Comparison of ENCODE assay signal across 14 cellular contexts in the genomic region with DNA sequence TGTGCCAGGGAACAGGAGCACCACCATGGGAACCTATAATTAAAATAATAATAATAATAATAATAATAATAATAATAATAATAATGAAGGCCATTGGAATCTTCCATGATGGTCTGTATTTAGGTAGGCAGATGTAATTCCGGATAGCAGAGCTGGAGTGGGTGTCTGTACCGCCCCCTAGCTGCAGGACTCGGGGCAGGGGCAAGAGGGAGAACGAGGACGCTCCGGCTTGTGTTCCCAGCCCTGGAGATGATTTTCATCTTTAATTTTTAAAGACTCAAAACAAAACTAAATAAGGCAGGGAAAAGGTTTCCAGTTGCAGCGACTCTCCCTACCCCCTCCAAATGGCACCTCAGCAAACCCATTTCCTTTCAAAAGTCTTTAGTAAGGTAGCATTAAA.
A peak's percentile ranks its signal among the peaks of the same experiment; 100 is the strongest.
DNase-seq lines count a peak whose midpoint lies in the region; ATAC-seq and TF ChIP-seq lines count a peak whose summit lies in the region.
"Had no signal": no experiment of that assay in that cellular context is flagged by ENCODE, and none has a peak within 500 bp of the region (broad histone marks: within the 10 kb centered on the region; RNA-seq: fewer than 3 reads in every experiment).

No MANE protein-coding gene starts in this region.

- H4K20me1 ChIP-seq in osteoblast (ENCODE audit: insufficient read depth, low read length), result no peaks in the 10 kb centered on the region

- H3K27ac ChIP-seq in osteoblast (ENCODE audit: low read depth, low read length), result no peak overlapping the region

- intact Hi-C loops in activated CD4-positive, alpha-beta T cell treated with anti-CD3 and anti-CD28 coated beads for 36 hours (cut with DNase I, micrococcal nuclease), result no loop called here

- no peak overlapping the region for H3K4me2 ChIP-seq in osteoblast (ENCODE audit: insufficient read depth, low read length)

- H3K9me3 Mint-ChIP-seq in activated CD4-positive, alpha-beta T cell treated with anti-CD3 and anti-CD28 coated beads for 36 hours (ENCODE audit: low read depth), result no peaks in the 10 kb centered on the region
- H3K9me3 Mint-ChIP-seq in activated CD4-positive, alpha-beta T cell treated with anti-CD3 and anti-CD28 coated beads, Interleukin-2, amount 10 ng/mL, durations not matched to agents 7 days and 5 days, result no peaks in the 10 kb centered on the region
- H3K9me3 Mint-ChIP-seq: mesothelial cell of epicardium had no signal

- CTCF ChIA-PET in activated CD4-positive, alpha-beta T cell treated with anti-CD3 and anti-CD28 coated beads for 36 hours (lab: Charles Lee), result interaction anchor here (0.6 to 1.6 kb wide), 4 partner anchors 8 to 251 kb away, joined by 3 to 5 read pairs (median 3); no protein-coding TSS in a partner anchor
- CTCF ChIA-PET in activated CD4-positive, alpha-beta T cell treated with anti-CD3 and anti-CD28 coated beads, Interleukin-2, amount 10 ng/mL, durations not matched to agents 7 days and 5 days (lab: Charles Lee), result interaction anchor here (1.9 kb wide), 1 partner anchor 680 kb away, joined by 6 read pairs; no protein-coding TSS in a partner anchor

- H3K4me1 Mint-ChIP-seq in activated CD4-positive, alpha-beta T cell treated with anti-CD3 and anti-CD28 coated beads for 36 hours, result peaks cover 6% of the 10 kb centered on the region
- peaks cover 20% of the 10 kb centered on the region for H3K4me1 Mint-ChIP-seq in activated CD4-positive, alpha-beta T cell treated with anti-CD3 and anti-CD28 coated beads, Interleukin-2, amount 10 ng/mL, durations not matched to agents 7 days and 5 days

- POLR2A ChIA-PET in activated CD4-positive, alpha-beta T cell treated with anti-CD3 and anti-CD28 coated beads for 36 hours (lab: Charles Lee), result no interaction called here
- POLR2A ChIA-PET in activated CD4-positive, alpha-beta T cell treated with anti-CD3 and anti-CD28 coated beads, Interleukin-2, amount 10 ng/mL, durations not matched to agents 7 days and 5 days (lab: Charles Lee), result no interaction called here

- no peaks in the 10 kb centered on the region for H3K4me1 ChIP-seq in osteoblast (ENCODE audit: insufficient read depth, low read length)

- no peaks in the 10 kb centered on the region for H3K27me3 ChIP-seq in osteoblast (ENCODE audit: insufficient read depth, low read length)

- no peak overlapping the region for H3K4me3 ChIP-seq in retinal pigment epithelial cell (ENCODE audit: low read length)
- no peak overlapping the region for H3K4me3 ChIP-seq in osteoblast (ENCODE audit: insufficient read depth, low read length)

- no peak overlapping the region for H3K27ac Mint-ChIP-seq in activated CD4-positive, alpha-beta T cell treated with anti-CD3 and anti-CD28 coated beads for 36 hours
- no peak overlapping the region for H3K27ac Mint-ChIP-seq in activated CD4-positive, alpha-beta T cell treated with anti-CD3 and anti-CD28 coated beads, Interleukin-2, amount 10 ng/mL, durations not matched to agents 7 days and 5 days
- H3K27ac Mint-ChIP-seq: mesothelial cell of epicardium had no signal

- H3K36me3 Mint-ChIP-seq in activated CD4-positive, alpha-beta T cell treated with anti-CD3 and anti-CD28 coated beads for 36 hours (ENCODE audit: low read depth), result no peaks in the 10 kb centered on the region
- H3K36me3 Mint-ChIP-seq in activated CD4-positive, alpha-beta T cell treated with anti-CD3 and anti-CD28 coated beads, Interleukin-2, amount 10 ng/mL, durations not matched to agents 7 days and 5 days (ENCODE audit: low read depth), result no peaks in the 10 kb centered on the region
- H3K36me3 Mint-ChIP-seq: mesothelial cell of epicardium had no signal

- no peak for ATAC-seq in activated CD4-positive, alpha-beta T cell treated with anti-CD3 and anti-CD28 coated beads for 36 hours

- TF ChIP-seq CTCF in retinal pigment epithelial cell (conservative IDR thresholded peaks at IDR 0.05; ENCODE audit: low read depth, low read length) (peak; percentile 47), osteoblast (IDR thresholded peaks at IDR 0.05; ENCODE audit: extremely low read depth, low read depth, low read length) (no peak)

- no peaks in the 10 kb centered on the region for H3K9me3 ChIP-seq in osteoblast (ENCODE audit: low read depth, low read length)

- H2AFZ ChIP-seq in osteoblast (ENCODE audit: low read length), result no peak overlapping the region

- DNase-seq in activated CD4-positive, alpha-beta T cell treated with anti-CD3 and anti-CD28 coated beads for 36 hours, result peak; percentile 41
- DNase-seq in activated CD4-positive, alpha-beta T cell treated with anti-CD3 and anti-CD28 coated beads, Interleukin-2, amount 10 ng/mL, durations not matched to agents 7 days and 5 days, result no peak
- DNase-seq in HuH-7 (ENCODE audit: low spot score) (peak; percentile 12), UCSD-AML1 (lab: John Stamatoyannopoulos, UW; ENCODE audit: unreplicated experiment) (peak; percentile 57), retinal pigment epithelial cell (ENCODE audit: low read depth) (no peak), SHP77 treated with DMSO at 0.1 percent for 48 hours (lab: John Stamatoyannopoulos, UW) (no peak), GM19238 (ENCODE audit: insufficient read length, low spot score) (no peak), osteoblast (ENCODE audit: insufficient read length, low spot score, missing footprints) (no peak)
- DNase-seq: activated CD4-positive, alpha-beta T cell treated with anti-CD3 and anti-CD28 coated beads, Interleukin-2, amount 50 U/mL, for 4 hours; activated effector memory CD4-positive, alpha-beta T cell treated with Interleukin-2 at 50 U/mL for 16 hours; DMS53; effector CD4-positive, alpha-beta T cell; foreskin fibroblast had no signal

- H3K27me3 Mint-ChIP-seq in activated CD4-positive, alpha-beta T cell treated with anti-CD3 and anti-CD28 coated beads for 36 hours, result peaks cover 2% of the 10 kb centered on the region
- peaks cover 3% of the 10 kb centered on the region for H3K27me3 Mint-ChIP-seq in activated CD4-positive, alpha-beta T cell treated with anti-CD3 and anti-CD28 coated beads, Interleukin-2, amount 10 ng/mL, durations not matched to agents 7 days and 5 days

- H3K36me3 ChIP-seq in osteoblast (ENCODE audit: insufficient read depth, low read length), result no peaks in the 10 kb centered on the region

- H3K79me2 ChIP-seq in osteoblast (ENCODE audit: insufficient read depth, low read length), result no peaks in the 10 kb centered on the region

- H3K4me3 Mint-ChIP-seq in activated CD4-positive, alpha-beta T cell treated with anti-CD3 and anti-CD28 coated beads for 36 hours, result no peak overlapping the region
- H3K4me3 Mint-ChIP-seq in activated CD4-positive, alpha-beta T cell treated with anti-CD3 and anti-CD28 coated beads, Interleukin-2, amount 10 ng/mL, durations not matched to agents 7 days and 5 days, result no peak overlapping the region
- H3K4me3 Mint-ChIP-seq: mesothelial cell of epicardium had no signal

Comparison
In these comparisons a context has a peak if more than half of its experiments do, and no peak if none do; other contexts are left out.
1. DNase-seq: peak in activated CD4-positive, alpha-beta T cell treated with anti-CD3 and anti-CD28 coated beads for 36 hours (single experiment), HuH-7 (single experiment) and UCSD-AML1 (single experiment); none in activated CD4-positive, alpha-beta T cell treated with anti-CD3 and anti-CD28 coated beads, Interleukin-2, amount 10 ng/mL, durations not matched to agents 7 days and 5 days (single experiment), retinal pigment epithelial cell (single experiment), SHP77 treated with DMSO at 0.1 percent for 48 hours (single experiment), GM19238 (single experiment) and osteoblast (single experiment).